35 cellular contexts compared by ENCODE assay signal in the genomic region with DNA sequence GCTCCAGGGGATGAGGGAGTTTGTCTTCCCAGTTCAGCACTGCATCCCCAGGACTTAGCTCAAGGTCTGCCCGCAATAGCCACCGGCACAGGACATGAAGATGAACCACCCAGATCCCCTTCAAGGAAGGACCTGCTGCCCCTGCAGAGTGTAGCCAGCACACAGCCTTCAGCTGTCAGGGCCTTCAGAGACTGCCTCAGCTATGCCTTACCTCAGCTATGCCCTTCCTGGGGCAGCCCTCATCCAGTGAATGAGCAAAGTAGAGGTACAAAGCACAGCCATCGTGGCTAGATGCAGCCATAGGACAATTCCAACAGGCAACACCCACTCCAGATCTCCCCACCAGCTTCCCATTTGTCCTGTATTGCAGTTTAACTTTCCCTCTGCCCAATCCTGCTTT.
A peak's percentile ranks its signal among the peaks of the same experiment; 100 is the strongest.
DNase-seq lines count a peak whose midpoint lies in the region; ATAC-seq, FAIRE-seq and TF ChIP-seq lines count a peak whose summit lies in the region.
"Had no signal": no experiment of that assay in that cellular context is flagged by ENCODE, and none has a peak within 500 bp of the region (broad histone marks: within the 10 kb centered on the region; RNA-seq: fewer than 3 reads in every experiment).

No MANE protein-coding gene starts in this region.

- no peaks in the 10 kb centered on the region for H3K9me3 Mint-ChIP-seq in activated CD8-positive, alpha-beta T cell treated with anti-CD3 and anti-CD28 coated beads for 36 hours
- H3K9me3 Mint-ChIP-seq in activated CD8-positive, alpha-beta T cell treated with anti-CD3 and anti-CD28 coated beads, Interleukin-2, amount 10 ng/mL, durations not matched to agents 7 days and 5 days (ENCODE audit: insufficient read depth): no peaks in the 10 kb centered on the region
- H3K9me3 Mint-ChIP-seq in stimulated activated naive CD8-positive, alpha-beta T cell treated with anti-CD3 and anti-CD28 coated beads, Interleukin-15, amount 100 ng/mL, for 72 hours: no peaks in the 10 kb centered on the region
- H3K9me3 Mint-ChIP-seq in naive thymus-derived CD4-positive, alpha-beta T cell: peaks cover 0 to 4% (median 0%) of the 10 kb centered on the region in 11 donors
- H3K9me3 Mint-ChIP-seq: CD14-positive monocyte, neural crest cell had no signal

- RAD21 ChIA-PET in GM12878 (lab: Charles Lee; ENCODE audit: unreplicated experiment): interaction anchor here (0.8 to 16.3 kb wide), 17 partner anchors 9 to 307 kb away, joined by 3 to 381 read pairs (median 5); a partner anchor contains a TSS

- in situ Hi-C loops in GM12878 (cut with MboI): loop anchor here (10.0 kb wide), 1 partner anchor 293 kb away; a partner anchor contains a TSS

- TF ChIP-seq CTCF in activated CD8-positive, alpha-beta T cell treated with anti-CD3 and anti-CD28 coated beads for 36 hours (IDR thresholded peaks at IDR 0.05): no peak
- no peak for TF ChIP-seq CTCF in GM12878 (IDR thresholded peaks at IDR 0.05 in 2 of 3, conservative IDR thresholded peaks at IDR 0.05 in 1 of 3; ENCODE audit: control insufficient read depth in 2 of 3, extremely low read depth in 1 of 3, insufficient read depth in 1 of 3, low read depth in 3 of 3, low read length in 3 of 3)

- peak overlapping the region; percentile 48 for H3K27ac Mint-ChIP-seq in activated CD8-positive, alpha-beta T cell treated with anti-CD3 and anti-CD28 coated beads for 36 hours
- no peak overlapping the region for H3K27ac Mint-ChIP-seq in activated CD8-positive, alpha-beta T cell treated with anti-CD3 and anti-CD28 coated beads, Interleukin-2, amount 10 ng/mL, durations not matched to agents 7 days and 5 days
- H3K27ac Mint-ChIP-seq in stimulated activated naive CD8-positive, alpha-beta T cell treated with anti-CD3 and anti-CD28 coated beads, Interleukin-15, amount 100 ng/mL, for 72 hours: no peak overlapping the region
- no peak overlapping the region for H3K27ac Mint-ChIP-seq in naive thymus-derived CD4-positive, alpha-beta T cell
- H3K27ac Mint-ChIP-seq: activated CD4-positive, alpha-beta T cell treated with anti-CD3 and anti-CD28 coated beads, Interleukin-2, amount 10 ng/mL, durations not matched to agents 7 days and 5 days; activated CD8-positive, alpha-beta memory T cell treated with anti-CD3 and anti-CD28 coated beads, Interleukin-2, amount 10 ng/mL, durations not matched to agents 7 days and 5 days had no signal

- H3K9me3 ChIP-seq in GM12878 (replicated peaks; ENCODE audit: control insufficient read depth, insufficient read depth, low read length): no peaks in the 10 kb centered on the region
- no peaks in the 10 kb centered on the region for H3K9me3 ChIP-seq in naive thymus-derived CD4-positive, alpha-beta T cell (ENCODE audit: control insufficient read depth in 2 of 3, low read length in 3 of 3)
- H3K9me3 ChIP-seq: esophagus muscularis mucosa, left lung, pancreas, vagina had no signal

- no peaks in the 10 kb centered on the region for H3K27me3 Mint-ChIP-seq in activated CD8-positive, alpha-beta T cell treated with anti-CD3 and anti-CD28 coated beads for 36 hours
- peaks cover 4% of the 10 kb centered on the region for H3K27me3 Mint-ChIP-seq in activated CD8-positive, alpha-beta T cell treated with anti-CD3 and anti-CD28 coated beads, Interleukin-2, amount 10 ng/mL, durations not matched to agents 7 days and 5 days (ENCODE audit: low read depth)
- H3K27me3 Mint-ChIP-seq in stimulated activated naive CD8-positive, alpha-beta T cell treated with anti-CD3 and anti-CD28 coated beads, Interleukin-15, amount 100 ng/mL, for 72 hours: no peaks in the 10 kb centered on the region
- peaks cover 0 to 2% (median 0%) of the 10 kb centered on the region in 5 donors for H3K27me3 Mint-ChIP-seq in naive thymus-derived CD4-positive, alpha-beta T cell
- H3K27me3 Mint-ChIP-seq: activated CD4-positive, alpha-beta T cell treated with anti-CD3 and anti-CD28 coated beads, Interleukin-2, amount 10 ng/mL, durations not matched to agents 7 days and 5 days had no signal

- no peak for TF ChIP-seq RAD21 in GM12878 (IDR thresholded peaks at IDR 0.05; ENCODE audit: insufficient read depth, low read depth, low read length)

- peak overlapping the region; percentile 82 for H3K27ac ChIP-seq in GM12878 (ENCODE audit: control insufficient read depth, insufficient read depth)
- no peak overlapping the region for H3K27ac ChIP-seq in naive thymus-derived CD4-positive, alpha-beta T cell (ENCODE audit: low read depth, low read length)
- H3K27ac ChIP-seq: brain microvascular endothelial cell, esophagus muscularis mucosa, left lung, pancreas, vagina, VCaP had no signal

- no peak for FAIRE-seq in GM12878 (lab: Jason Lieb, UNC)
- FAIRE-seq: endometrium, H54, islet of Langerhans, pancreas had no signal

- no peak overlapping the region for H3K4me3 ChIP-seq in GM12878
- H3K4me3 ChIP-seq in naive thymus-derived CD4-positive, alpha-beta T cell (ENCODE audit: low read length): no peak overlapping the region
- H3K4me3 ChIP-seq: dorsolateral prefrontal cortex, esophagus muscularis mucosa, left lung, pancreas, vagina had no signal

- no peak for DNase-seq in activated CD8-positive, alpha-beta T cell treated with anti-CD3 and anti-CD28 coated beads for 36 hours
- no peak for DNase-seq in activated CD8-positive, alpha-beta T cell treated with anti-CD3 and anti-CD28 coated beads, Interleukin-2, amount 10 ng/mL, durations not matched to agents 7 days and 5 days
- DNase-seq in GM12878 (ENCODE audit: low read depth, low spot score) (no peak), HCEC 1CT (no peak), T-helper 9 cell (no peak)
- DNase-seq in stimulated activated naive CD8-positive, alpha-beta T cell treated with anti-CD3 and anti-CD28 coated beads, Interleukin-15, amount 100 ng/mL, for 72 hours: no peak
- no peak for DNase-seq in naive thymus-derived CD4-positive, alpha-beta T cell
- DNase-seq: activated CD4-positive, alpha-beta T cell treated with anti-CD3 and anti-CD28 coated beads, Interleukin-2, amount 10 ng/mL, durations not matched to agents 7 days and 5 days; activated CD8-positive, alpha-beta memory T cell treated with anti-CD3 and anti-CD28 coated beads, Interleukin-2, amount 10 ng/mL, durations not matched to agents 7 days and 5 days; activated naive CD4-positive, alpha-beta T cell treated with Interleukin-2 at 50 U/mL for 16 hours; activated T-cell treated with anti-CD3 and anti-CD28 coated beads, Interleukin-2, amount 50 U/mL, for 48 hours; amniotic stem cell; brain microvascular endothelial cell; DMS79; dorsolateral prefrontal cortex; foreskin fibroblast; GDM1; left lung; mesendoderm; NCI-H1048; NCI-H1694; NCI-H446; NCI-H82; pancreas; SIG-M5 had no signal

- H3K4me1 Mint-ChIP-seq in activated CD8-positive, alpha-beta T cell treated with anti-CD3 and anti-CD28 coated beads for 36 hours (ENCODE audit: low read depth): peaks cover 26% of the 10 kb centered on the region
- H3K4me1 Mint-ChIP-seq in activated CD8-positive, alpha-beta T cell treated with anti-CD3 and anti-CD28 coated beads, Interleukin-2, amount 10 ng/mL, durations not matched to agents 7 days and 5 days (ENCODE audit: low read depth): no peaks in the 10 kb centered on the region
- peaks cover 37% of the 10 kb centered on the region for H3K4me1 Mint-ChIP-seq in stimulated activated naive CD8-positive, alpha-beta T cell treated with anti-CD3 and anti-CD28 coated beads, Interleukin-15, amount 100 ng/mL, for 72 hours
- H3K4me1 Mint-ChIP-seq in naive thymus-derived CD4-positive, alpha-beta T cell: peaks cover 0 to 11% (median 9%) of the 10 kb centered on the region in 7 donors
- H3K4me1 Mint-ChIP-seq: activated CD4-positive, alpha-beta T cell treated with anti-CD3 and anti-CD28 coated beads, Interleukin-2, amount 10 ng/mL, durations not matched to agents 7 days and 5 days; activated CD8-positive, alpha-beta memory T cell treated with anti-CD3 and anti-CD28 coated beads, Interleukin-2, amount 10 ng/mL, durations not matched to agents 7 days and 5 days had no signal

- peak; percentile 45 for ATAC-seq in activated CD8-positive, alpha-beta T cell treated with anti-CD3 and anti-CD28 coated beads for 36 hours
- ATAC-seq in activated CD8-positive, alpha-beta T cell treated with anti-CD3 and anti-CD28 coated beads, Interleukin-2, amount 10 ng/mL, durations not matched to agents 7 days and 5 days: no peak
- peak; percentile 27 for ATAC-seq in HG03432 (IDR thresholded peaks at IDR 0.05; ENCODE audit: unreplicated experiment)
- ATAC-seq in GM12878: peak; percentile 54
- peak; percentile 70 for ATAC-seq in stimulated activated naive CD8-positive, alpha-beta T cell treated with anti-CD3 and anti-CD28 coated beads, Interleukin-15, amount 100 ng/mL, for 72 hours
- ATAC-seq in naive thymus-derived CD4-positive, alpha-beta T cell: no peak
- ATAC-seq: activated CD8-positive, alpha-beta memory T cell treated with anti-CD3 and anti-CD28 coated beads, Interleukin-2, amount 10 ng/mL, durations not matched to agents 7 days and 5 days; left lung; pancreas had no signal

- intact Hi-C loops in activated CD8-positive, alpha-beta T cell treated with anti-CD3 and anti-CD28 coated beads for 36 hours (cut with micrococcal nuclease): loop anchor here (2.0 kb wide), 1 partner anchor 15 kb away; no protein-coding TSS in a partner anchor
- intact Hi-C loops in GM12878 (cut with micrococcal nuclease; ENCODE audit: unreplicated experiment): loop anchor here (10.0 kb wide), 1 partner anchor 257 kb away; no protein-coding TSS in a partner anchor
- intact Hi-C loops in naive thymus-derived CD4-positive, alpha-beta T cell (cut with micrococcal nuclease): no loop called here

- WGBS in GM12878 (ENCODE audit: insufficient coverage, insufficient replicate concordance, low lambda C conversion rate, missing lambda C conversion rate): 57% methylated on average over 3 of the region's 3 CpGs

- SMC1A ChIA-PET in GM12878 (lab: Charles Lee; ENCODE audit: uncharacterized antibody, unreplicated experiment): interaction anchor here (0.7 to 13.1 kb wide), 21 partner anchors 9 to 295 kb away, joined by 3 to 378 read pairs (median 4); a partner anchor contains a TSS

- peak overlapping the region; percentile 76 for H3K4me2 ChIP-seq in GM12878 (ENCODE audit: control insufficient read depth, insufficient read depth)

- TF ChIP-seq POLR2A in GM12878 (IDR thresholded peaks at IDR 0.05; ENCODE audit: low read depth, low read length): no peak

- no peaks in the 10 kb centered on the region for H3K36me3 Mint-ChIP-seq in activated CD8-positive, alpha-beta T cell treated with anti-CD3 and anti-CD28 coated beads for 36 hours (ENCODE audit: low read depth)
- H3K36me3 Mint-ChIP-seq in activated CD8-positive, alpha-beta T cell treated with anti-CD3 and anti-CD28 coated beads, Interleukin-2, amount 10 ng/mL, durations not matched to agents 7 days and 5 days (ENCODE audit: low read depth): peaks cover 3% of the 10 kb centered on the region
- peaks cover 0 to 4% (median 0%) of the 10 kb centered on the region in 5 donors for H3K36me3 Mint-ChIP-seq in naive thymus-derived CD4-positive, alpha-beta T cell
- H3K36me3 Mint-ChIP-seq: CD14-positive monocyte had no signal

- no peaks in the 10 kb centered on the region for H4K20me1 ChIP-seq in GM12878 (ENCODE audit: control insufficient read depth, insufficient read depth)

- H3K27me3 ChIP-seq in GM12878 (replicated peaks in 1 of 2; ENCODE audit: control insufficient read depth in 2 of 2, insufficient read depth in 2 of 2, low read length in 1 of 2): no peaks in the 10 kb centered on the region
- no peaks in the 10 kb centered on the region for H3K27me3 ChIP-seq in naive thymus-derived CD4-positive, alpha-beta T cell (ENCODE audit: control insufficient read depth in 2 of 2, insufficient read depth in 2 of 2, low read length in 2 of 2)
- H3K27me3 ChIP-seq: brain microvascular endothelial cell, esophagus muscularis mucosa, left lung, pancreas, vagina had no signal

- TF ChIP-seq EP300 in GM12878 (IDR thresholded peaks at IDR 0.05; ENCODE audit: borderline replicate concordance in 1 of 2, control insufficient read depth in 1 of 2, low read depth in 2 of 2, low read length in 2 of 2): no peak

- peak overlapping the region; percentile 30 for H2AFZ ChIP-seq in GM12878 (ENCODE audit: control insufficient read depth, low read depth, low read length)

- H3K79me2 ChIP-seq in GM12878 (ENCODE audit: control insufficient read depth, insufficient read depth, low read length): peaks cover 3% of the 10 kb centered on the region; the same call in 1 of the 2 replicates

- POLR2A ChIA-PET in activated CD8-positive, alpha-beta T cell treated with anti-CD3 and anti-CD28 coated beads for 36 hours (lab: Charles Lee): interaction anchor here (1.6 kb wide), 1 partner anchor 291 kb away, joined by 7 read pairs; a partner anchor contains a TSS
- POLR2A ChIA-PET in activated CD8-positive, alpha-beta T cell treated with anti-CD3 and anti-CD28 coated beads, Interleukin-2, amount 10 ng/mL, durations not matched to agents 7 days and 5 days (lab: Charles Lee): interaction anchor here (1.4 kb wide), 1 partner anchor 15 kb away, joined by 4 read pairs; no protein-coding TSS in a partner anchor
- POLR2A ChIA-PET in GM12878 (lab: Charles Lee): interaction anchor here (0.6 to 5.8 kb wide), 10 partner anchors 8 to 298 kb away, joined by 3 to 109 read pairs (median 9); a partner anchor contains a TSS
- POLR2A ChIA-PET in naive thymus-derived CD4-positive, alpha-beta T cell (lab: Charles Lee): interaction anchor here (1.1 kb wide), 1 partner anchor 9 kb away, joined by 4 read pairs; no protein-coding TSS in a partner anchor

- no TSS peak for BruUV-seq in GM12878 (replicated peaks; lab: Mats Ljungman, UMichigan)

- H3K36me3 ChIP-seq in GM12878 (ENCODE audit: control insufficient read depth in 2 of 2, insufficient read depth in 2 of 2, low read length in 1 of 2): no peaks in the 10 kb centered on the region
- H3K36me3 ChIP-seq in naive thymus-derived CD4-positive, alpha-beta T cell (ENCODE audit: control insufficient read depth in 2 of 3, insufficient read depth in 3 of 3, low read length in 3 of 3): no peaks in the 10 kb centered on the region
- H3K36me3 ChIP-seq: brain microvascular endothelial cell, esophagus muscularis mucosa, left lung, pancreas, vagina had no signal

- H3K9ac ChIP-seq in GM12878 (ENCODE audit: control insufficient read depth, insufficient read depth, low read length): peak overlapping the region; percentile 42

- peaks cover 28% of the 10 kb centered on the region for H3K4me1 ChIP-seq in GM12878 (ENCODE audit: control insufficient read depth, insufficient read depth, low read length)
- H3K4me1 ChIP-seq in naive thymus-derived CD4-positive, alpha-beta T cell (ENCODE audit: control insufficient read depth in 2 of 2, insufficient read depth in 2 of 2, low read length in 2 of 2): no peaks in the 10 kb centered on the region
- H3K4me1 ChIP-seq: esophagus muscularis mucosa, left lung, pancreas, vagina had no signal

- CTCF ChIA-PET in activated CD8-positive, alpha-beta T cell treated with anti-CD3 and anti-CD28 coated beads for 36 hours (lab: Charles Lee): interaction anchor here (1.0 to 1.2 kb wide), 4 partner anchors 9 to 66 kb away, joined by 3 to 4 read pairs (median 4); no protein-coding TSS in a partner anchor
- CTCF ChIA-PET in activated CD8-positive, alpha-beta T cell treated with anti-CD3 and anti-CD28 coated beads, Interleukin-2, amount 10 ng/mL, durations not matched to agents 7 days and 5 days (lab: Charles Lee): interaction anchor here (1.0 to 2.3 kb wide), 2 partner anchors 10 to 14 kb away, joined by 3 to 8 read pairs; no protein-coding TSS in a partner anchor
- CTCF ChIA-PET in GM12878 (lab: Yijun Ruan, JAX): interaction anchor here (0.9 to 3.4 kb wide), 12 partner anchors 8 to 308 kb away, joined by 3 to 24 read pairs (median 5); a partner anchor contains a TSS
- CTCF ChIA-PET in naive thymus-derived CD4-positive, alpha-beta T cell (lab: Charles Lee): interaction anchor here (0.9 to 1.6 kb wide), 3 partner anchors 11 to 19 kb away, joined by 3 read pairs; no protein-coding TSS in a partner anchor

- H3K4me3 Mint-ChIP-seq in activated CD8-positive, alpha-beta T cell treated with anti-CD3 and anti-CD28 coated beads for 36 hours: no peak overlapping the region
- no peak overlapping the region for H3K4me3 Mint-ChIP-seq in activated CD8-positive, alpha-beta T cell treated with anti-CD3 and anti-CD28 coated beads, Interleukin-2, amount 10 ng/mL, durations not matched to agents 7 days and 5 days
- H3K4me3 Mint-ChIP-seq in stimulated activated naive CD8-positive, alpha-beta T cell treated with anti-CD3 and anti-CD28 coated beads, Interleukin-15, amount 100 ng/mL, for 72 hours: peak overlapping the region; percentile 12 to 43
- no peak overlapping the region for H3K4me3 Mint-ChIP-seq in naive thymus-derived CD4-positive, alpha-beta T cell
- H3K4me3 Mint-ChIP-seq: activated CD4-positive, alpha-beta T cell treated with anti-CD3 and anti-CD28 coated beads, Interleukin-2, amount 10 ng/mL, durations not matched to agents 7 days and 5 days; activated CD8-positive, alpha-beta memory T cell treated with anti-CD3 and anti-CD28 coated beads, Interleukin-2, amount 10 ng/mL, durations not matched to agents 7 days and 5 days; CD14-positive monocyte; IgD-negative memory B cell; neural crest cell had no signal

Comparison
In these comparisons a context has a peak if more than half of its experiments do, and no peak if none do; other contexts are left out.
1. ATAC-seq: peak in activated CD8-positive, alpha-beta T cell treated with anti-CD3 and anti-CD28 coated beads for 36 hours (single experiment), HG03432 (single experiment), GM12878 (single experiment) and stimulated activated naive CD8-positive, alpha-beta T cell treated with anti-CD3 and anti-CD28 coated beads, Interleukin-15, amount 100 ng/mL, for 72 hours (single experiment); none in activated CD8-positive, alpha-beta T cell treated with anti-CD3 and anti-CD28 coated beads, Interleukin-2, amount 10 ng/mL, durations not matched to agents 7 days and 5 days (single experiment) and naive thymus-derived CD4-positive, alpha-beta T cell (single experiment).
2. H3K4me3 Mint-ChIP-seq: peak in stimulated activated naive CD8-positive, alpha-beta T cell treated with anti-CD3 and anti-CD28 coated beads, Interleukin-15, amount 100 ng/mL, for 72 hours (2 of 2); none in activated CD8-positive, alpha-beta T cell treated with anti-CD3 and anti-CD28 coated beads for 36 hours (single experiment), activated CD8-positive, alpha-beta T cell treated with anti-CD3 and anti-CD28 coated beads, Interleukin-2, amount 10 ng/mL, durations not matched to agents 7 days and 5 days (single experiment) and naive thymus-derived CD4-positive, alpha-beta T cell (0 of 10).
3. intact Hi-C loops: an anchor here in activated CD8-positive, alpha-beta T cell treated with anti-CD3 and anti-CD28 coated beads for 36 hours (2.0 kb wide) and GM12878 (10.0 kb wide); none called in naive thymus-derived CD4-positive, alpha-beta T cell.